1 cellular context compared by ENCODE assay signal in the genomic region with DNA sequence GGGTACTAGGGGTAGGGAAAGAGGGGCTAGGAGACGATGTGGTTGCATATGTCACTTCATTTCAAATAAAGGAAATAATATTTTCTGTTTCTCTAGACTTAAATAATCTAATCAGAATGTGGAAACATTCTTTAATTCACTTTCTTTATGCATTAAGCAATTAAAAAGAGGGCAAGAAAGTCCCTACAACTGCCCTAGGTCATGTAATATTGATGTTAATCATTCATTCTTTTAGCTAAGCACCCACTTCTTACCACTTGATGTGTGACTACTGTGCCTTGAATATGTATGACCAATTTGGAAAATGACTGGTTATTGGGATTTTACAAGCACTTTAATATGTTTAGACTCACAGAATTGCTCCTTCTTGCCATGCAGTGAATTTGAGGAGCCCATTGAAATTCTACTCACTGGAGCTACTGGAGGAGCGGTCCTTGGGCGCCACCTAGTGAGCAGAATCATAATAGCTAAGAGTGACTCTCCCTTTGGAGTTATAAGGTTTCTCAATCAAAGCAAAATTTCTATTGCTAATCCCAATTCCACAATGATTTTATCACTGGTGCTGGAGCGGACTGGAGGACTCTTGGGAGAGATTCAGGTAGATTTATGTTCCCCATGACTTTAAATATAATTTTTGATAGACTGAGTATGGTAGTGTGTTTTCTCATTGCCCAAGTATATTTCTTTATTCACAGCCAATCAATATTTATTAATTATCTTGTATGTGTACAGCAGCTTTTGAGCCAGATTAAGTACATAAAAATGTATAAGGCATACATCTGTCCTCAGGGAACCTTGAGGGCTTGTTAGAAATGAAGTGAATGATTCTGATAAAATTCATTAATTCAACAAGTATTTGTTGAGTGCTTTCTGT.
TF ChIP-seq lines count a peak whose summit lies in the region.

No MANE protein-coding gene starts in this region.

TF ChIP-seq in K562, 482 proteins besides CTCF, POLR2A, EP300 and RAD21 (continued from another document):
- TF ChIP-seq, protein P1, sequence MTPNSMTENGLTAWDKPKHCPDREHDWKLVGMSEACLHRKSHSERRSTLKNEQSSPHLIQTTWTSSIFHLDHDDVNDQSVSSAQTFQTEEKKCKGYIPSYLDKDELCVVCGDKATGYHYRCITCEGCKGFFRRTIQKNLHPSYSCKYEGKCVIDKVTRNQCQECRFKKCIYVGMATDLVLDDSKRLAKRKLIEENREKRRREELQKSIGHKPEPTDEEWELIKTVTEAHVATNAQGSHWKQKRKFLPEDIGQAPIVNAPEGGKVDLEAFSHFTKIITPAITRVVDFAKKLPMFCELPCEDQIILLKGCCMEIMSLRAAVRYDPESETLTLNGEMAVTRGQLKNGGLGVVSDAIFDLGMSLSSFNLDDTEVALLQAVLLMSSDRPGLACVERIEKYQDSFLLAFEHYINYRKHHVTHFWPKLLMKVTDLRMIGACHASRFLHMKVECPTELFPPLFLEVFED (CRISPR knock-in tag; conservative IDR thresholded peaks at IDR 0.05) = no peak
- TF ChIP-seq SMC3 (conservative IDR thresholded peaks at IDR 0.05; ENCODE audit: insufficient read depth, low read depth, low read length) (peak; percentile 80), SOX6 (IDR thresholded peaks at IDR 0.05) (peak; percentile 11; the same call in 1 of the 2 replicates), CHD2 (IDR thresholded peaks at IDR 0.05; ENCODE audit: low read depth, low read length) (no peak), MGA (IDR thresholded peaks at IDR 0.05) (0 out of 2 replicates have a peak, but pooled peaks have one; percentile 13), ZFP36 (IDR thresholded peaks at IDR 0.05; ENCODE audit: low read depth, low read length, partially characterized antibody) (no peak), DEAF1 (CRISPR knock-in tag; IDR thresholded peaks at IDR 0.05) (peak; percentile 81), MNT (conservative IDR thresholded peaks at IDR 0.05) (no peak), YBX1 (IDR thresholded peaks at IDR 0.05) (no peak)
- TF ChIP-seq, protein P2, sequence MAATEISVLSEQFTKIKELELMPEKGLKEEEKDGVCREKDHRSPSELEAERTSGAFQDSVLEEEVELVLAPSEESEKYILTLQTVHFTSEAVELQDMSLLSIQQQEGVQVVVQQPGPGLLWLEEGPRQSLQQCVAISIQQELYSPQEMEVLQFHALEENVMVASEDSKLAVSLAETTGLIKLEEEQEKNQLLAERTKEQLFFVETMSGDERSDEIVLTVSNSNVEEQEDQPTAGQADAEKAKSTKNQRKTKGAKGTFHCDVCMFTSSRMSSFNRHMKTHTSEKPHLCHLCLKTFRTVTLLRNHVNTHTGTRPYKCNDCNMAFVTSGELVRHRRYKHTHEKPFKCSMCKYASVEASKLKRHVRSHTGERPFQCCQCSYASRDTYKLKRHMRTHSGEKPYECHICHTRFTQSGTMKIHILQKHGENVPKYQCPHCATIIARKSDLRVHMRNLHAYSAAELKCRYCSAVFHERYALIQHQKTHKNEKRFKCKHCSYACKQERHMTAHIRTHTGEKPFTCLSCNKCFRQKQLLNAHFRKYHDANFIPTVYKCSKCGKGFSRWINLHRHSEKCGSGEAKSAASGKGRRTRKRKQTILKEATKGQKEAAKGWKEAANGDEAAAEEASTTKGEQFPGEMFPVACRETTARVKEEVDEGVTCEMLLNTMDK (IDR thresholded peaks at IDR 0.05; ENCODE audit: borderline replicate concordance, insufficient read depth, low read depth, low read length, poor library complexity, severe bottlenecking) = peak; percentile 20
TF ChIP-seq in K562: peak in this region for 12.
